In genomic region chr17:4064366-4064765, GRCh38 we compare ENCODE assay signal across 15 cellular contexts.
"Had no signal": no experiment of that assay in that cellular context is flagged by ENCODE, and none has a peak within 500 bp of the region (broad histone marks: within the 10 kb centered on the region; RNA-seq: fewer than 3 reads in every experiment).

No MANE protein-coding gene starts in this region.

- DNase-seq: effector memory CD4-positive, alpha-beta T cell; gastrocnemius medialis; immature natural killer cell; mesendoderm; naive B cell; spleen; stimulated activated CD4-positive, alpha-beta T cell treated with anti-CD3 and anti-CD28 coated beads, Interleukin-15, amount 100 ng/mL, for 24 hours; stimulated activated CD4-positive, alpha-beta T cell treated with anti-CD3 and anti-CD28 coated beads, Interleukin-1b, Interleukin-23, amount 100 ng/mL, for 48 hours; stimulated activated CD4-positive, alpha-beta T cell treated with anti-CD3 and anti-CD28 coated beads, Interleukin-4, amount 100 ng/mL, for 24 hours had no signal

- H3K27ac ChIP-seq: gastrocnemius medialis, parathyroid adenoma, prostate gland, spleen, tibial nerve had no signal

- H3K9me3 ChIP-seq: gastrocnemius medialis, prostate gland, spleen, tibial nerve had no signal

- H3K27me3 ChIP-seq: gastrocnemius medialis, spleen, tibial nerve had no signal

- ATAC-seq: esophagus mucosa; gastrocnemius medialis; sciatic nerve; stimulated activated memory B cell treated with anti-CD40 and anti-IgM and Interleukin-4, amounts not matched to agents 10 μg/mL and 1 μg/mL and 100 μg/mL, for 72 hours had no signal

- H3K4me1 ChIP-seq: gastrocnemius medialis, parathyroid adenoma, prostate gland, spleen, tibial nerve had no signal

- H3K4me3 ChIP-seq: gastrocnemius medialis, prostate gland, spleen, tibial nerve had no signal
